35 cellular contexts compared by ENCODE assay signal in the genomic region with DNA sequence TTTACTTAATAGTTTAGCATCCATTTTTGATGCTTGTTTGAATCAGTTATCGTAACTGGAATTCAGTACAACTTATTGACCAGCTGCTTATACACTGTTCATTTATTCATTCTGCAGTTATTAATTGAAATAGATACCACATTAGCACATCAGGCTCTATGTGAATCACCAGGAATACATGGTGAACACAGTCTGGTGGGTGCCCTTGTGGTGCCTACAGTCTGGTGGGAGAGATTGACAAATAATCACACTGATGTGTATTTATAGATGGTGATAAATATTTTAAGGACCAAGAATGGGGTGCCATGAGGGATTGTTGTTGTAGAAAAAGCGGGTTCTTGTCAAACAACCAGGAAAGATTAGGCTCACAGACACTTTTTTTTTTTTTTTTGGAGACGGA.
"Had no signal": no experiment of that assay in that cellular context is flagged by ENCODE, and none has a peak within 500 bp of the region (broad histone marks: within the 10 kb centered on the region; RNA-seq: fewer than 3 reads in every experiment).

No MANE protein-coding gene starts in this region.

- H3K36me3 ChIP-seq: MG63 had no signal

- DNase-seq: Karpas-422, Kasumi-1, MG63, MM.1S, MV-4-11, NCI-H1048, NCI-H1092, NCI-H1092 treated with DMSO at 0.1 percent for 48 hours, NCI-H1105, NCI-H1105 treated with DMSO at 0.1 percent for 48 hours, NCI-H1417, NCI-H1417 treated with DMSO at 0.1 percent for 48 hours, NCI-H1436, NCI-H1436 treated with DMSO at 0.1 percent for 48 hours, NCI-H146, NCI-H1694, NCI-H1694 treated with DMSO at 0.1 percent for 48 hours, NCI-H187, NCI-H187 treated with DMSO at 0.1 percent for 48 hours, NCI-H1930, NCI-H2029, NCI-H2029 treated with DMSO at 0.1 percent for 48 hours, NCI-H2081, NCI-H2081 treated with DMSO at 0.1 percent for 48 hours, NCI-H2107, NCI-H2171, NCI-H2171 treated with DMSO at 0.1 percent for 48 hours, NCI-H2227 treated with DMSO at 0.1 percent for 48 hours, NCI-H226, NCI-H345, NCI-H446, NCI-H446 treated with DMSO at 0.1 percent for 48 hours, NCI-H510A, NCI-H510A treated with DMSO at 0.1 percent for 48 hours, NCI-H524 had no signal

- H3K27me3 ChIP-seq: MG63 had no signal

- H3K4me3 ChIP-seq: MG63 had no signal
